Comparison of ENCODE assay signal across 37 cellular contexts in the genomic region with DNA sequence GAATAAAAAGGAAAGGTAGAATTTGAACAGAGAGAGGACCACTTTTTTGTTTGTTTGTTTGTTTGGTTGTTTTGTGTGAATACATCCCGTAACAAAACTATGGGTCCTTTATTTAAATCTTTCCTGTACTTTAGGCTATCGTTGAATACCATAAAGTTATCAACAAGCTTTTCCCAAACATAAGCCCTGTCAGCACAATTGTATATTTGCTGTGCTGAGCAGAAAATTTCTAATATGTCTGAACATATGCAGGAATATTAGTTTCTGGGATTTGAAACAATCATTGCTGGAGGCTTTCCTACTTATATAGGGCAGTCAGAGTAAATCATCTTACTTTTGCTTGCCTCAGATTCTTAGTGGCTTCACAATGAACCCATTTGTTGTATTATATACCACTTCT.
DNase-seq lines count a peak whose midpoint lies in the region; ATAC-seq, FAIRE-seq and TF ChIP-seq lines count a peak whose summit lies in the region.
"Had no signal": no experiment of that assay in that cellular context is flagged by ENCODE, and none has a peak within 500 bp of the region (broad histone marks: within the 10 kb centered on the region; RNA-seq: fewer than 3 reads in every experiment).

No MANE protein-coding gene starts in this region.

- no peaks in the 10 kb centered on the region for H3K9me3 ChIP-seq in HepG2 (ENCODE audit: low read length)
- H3K9me3 ChIP-seq in right lobe of liver, result no peaks in the 10 kb centered on the region
- no peaks in the 10 kb centered on the region for H3K9me3 ChIP-seq in IMR-90 (ENCODE audit: control insufficient read depth, insufficient read depth, low read length)
- no peaks in the 10 kb centered on the region for H3K9me3 ChIP-seq in WERI-Rb-1 (ENCODE audit: severe bottlenecking)
- H3K9me3 ChIP-seq in neural progenitor cell (ENCODE audit: low read depth), result no peaks in the 10 kb centered on the region
- no peaks in the 10 kb centered on the region for H3K9me3 ChIP-seq in ascending aorta
- H3K9me3 ChIP-seq: A549; BE2C; BLaER1; BLaER1 treated with 17β-estradiol and CSF1 and Interleukin-3, amounts not matched to agents 10 nM and 100 nM; Caco-2 had no signal

- H4K5ac ChIP-seq in IMR-90 (ENCODE audit: low read depth, low read length), result no peak overlapping the region

- H3K27ac ChIP-seq in HepG2 (ENCODE audit: extremely low read length, insufficient read depth, low read length), result no peak overlapping the region
- no peak overlapping the region for H3K27ac ChIP-seq in right lobe of liver
- no peak overlapping the region for H3K27ac ChIP-seq in GM23338 (ENCODE audit: low read depth)
- no peak overlapping the region for H3K27ac ChIP-seq in IMR-90 (ENCODE audit: insufficient read depth, low read length)
- peak overlapping the region; percentile 51; the same call in 1 of the 2 replicates for H3K27ac ChIP-seq in KMS-11
- H3K27ac ChIP-seq in WERI-Rb-1, result no peak overlapping the region
- H3K27ac ChIP-seq in neural progenitor cell, result no peak overlapping the region
- H3K27ac ChIP-seq in ascending aorta, result no peak overlapping the region
- H3K27ac ChIP-seq: 22Rv1; A549; BLaER1; BLaER1 treated with 17β-estradiol and CSF1 and Interleukin-3, amounts not matched to agents 10 nM and 100 nM; C4-2B had no signal

- H3K18ac ChIP-seq in IMR-90 (ENCODE audit: low read depth, low read length), result no peak overlapping the region

- H3K79me2 ChIP-seq in HepG2 (ENCODE audit: insufficient read depth, low read length) (no peaks in the 10 kb centered on the region), GM23338 (replicated peaks; ENCODE audit: insufficient read depth) (no peaks in the 10 kb centered on the region), KMS-11 (ENCODE audit: insufficient read depth, low read depth) (no peaks in the 10 kb centered on the region), neural progenitor cell (ENCODE audit: low read depth) (no peaks in the 10 kb centered on the region)

- CTCF ChIA-PET in HepG2 (lab: Yijun Ruan, JAX; ENCODE audit: low intra/inter-chr PET ratio, low total read pairs) (no interaction called here), IMR-90 (lab: Yijun Ruan, JAX) (no interaction called here)

- TF ChIP-seq CTCF in HepG2 (CRISPR knock-in tag; IDR thresholded peaks at IDR 0.05) (no peak), right lobe of liver (IDR thresholded peaks at IDR 0.05) (no peak), GM23338 (conservative IDR thresholded peaks at IDR 0.05; ENCODE audit: low read depth in 2 of 2) (no peak), IMR-90 (conservative IDR thresholded peaks at IDR 0.05; ENCODE audit: low read depth, low read length) (no peak), KMS-11 (conservative IDR thresholded peaks at IDR 0.05; ENCODE audit: low read depth, low read length) (no peak), WERI-Rb-1 (IDR thresholded peaks at IDR 0.05; ENCODE audit: low read depth, low read length) (no peak), neural progenitor cell (IDR thresholded peaks at IDR 0.05) (no peak), ascending aorta (IDR thresholded peaks at IDR 0.05) (no peak)

- WGBS in HepG2 (ENCODE audit: low lambda C conversion rate), result 18% methylated on average over 2 of the region's 2 CpGs
- 70% methylated on average over 2 of the region's 2 CpGs for WGBS in right lobe of liver (ENCODE audit: insufficient coverage, low coverage, low lambda C conversion rate, missing lambda C conversion rate)
- no CpG with 5 or more reads among the region's 2 CpGs for WGBS in IMR-90 (ENCODE audit: extremely low coverage in 2 of 2, insufficient read length in 1 of 2), 2 experiments

- H4K20me1 ChIP-seq in HepG2 (ENCODE audit: insufficient read depth, low read length) (no peaks in the 10 kb centered on the region), GM23338 (replicated peaks; ENCODE audit: insufficient read depth) (no peaks in the 10 kb centered on the region), IMR-90 (ENCODE audit: insufficient read depth, low read length) (no peaks in the 10 kb centered on the region), KMS-11 (ENCODE audit: insufficient read depth) (no peaks in the 10 kb centered on the region), neural progenitor cell (ENCODE audit: low read depth) (no peaks in the 10 kb centered on the region)
- H4K20me1 ChIP-seq: BLaER1; BLaER1 treated with 17β-estradiol and CSF1 and Interleukin-3, amounts not matched to agents 10 nM and 100 nM had no signal

- H3K4ac ChIP-seq in IMR-90 (ENCODE audit: low read depth, low read length), result no peak overlapping the region

- TF ChIP-seq POLR2A in HepG2 (IDR thresholded peaks at IDR 0.05; ENCODE audit: insufficient read depth in 1 of 2, low read depth in 2 of 2, low read length in 2 of 2), result no peak
- TF ChIP-seq POLR2A in right lobe of liver (IDR thresholded peaks at IDR 0.05), result no peak
- TF ChIP-seq POLR2A in IMR-90 (IDR thresholded peaks at IDR 0.05; ENCODE audit: low read depth, low read length), result no peak

- H3K56ac ChIP-seq in IMR-90 (ENCODE audit: extremely low read depth, insufficient read depth, low read length), result no peak overlapping the region

- no peak overlapping the region for H4K91ac ChIP-seq in IMR-90 (ENCODE audit: insufficient read depth, low read depth, low read length)

- in situ Hi-C loops in HepG2 (cut with HindIII; ENCODE audit: extremely low pct_ligation_motif_present, low pct_unique_long_range_greater_than_20kb) (no loop called here), IMR-90 (cut with MboI; ENCODE audit: low sequenced_read_pairs) (no loop called here)

- H3K36me3 ChIP-seq in HepG2 (replicated peaks in 1 of 2; ENCODE audit: control insufficient read depth in 1 of 2, insufficient read depth in 2 of 2, low read length in 2 of 2) (no peaks in the 10 kb centered on the region), right lobe of liver (no peaks in the 10 kb centered on the region), GM23338 (ENCODE audit: insufficient read depth) (no peaks in the 10 kb centered on the region), IMR-90 (ENCODE audit: control insufficient read depth, insufficient read depth, low read length) (no peaks in the 10 kb centered on the region), KMS-11 (ENCODE audit: insufficient read depth) (no peaks in the 10 kb centered on the region), WERI-Rb-1 (no peaks in the 10 kb centered on the region), neural progenitor cell (no peaks in the 10 kb centered on the region), ascending aorta (no peaks in the 10 kb centered on the region)
- H3K36me3 ChIP-seq: BE2C; BLaER1; BLaER1 treated with 17β-estradiol and CSF1 and Interleukin-3, amounts not matched to agents 10 nM and 100 nM had no signal

- POLR2A ChIA-PET in HepG2 (lab: Yijun Ruan, JAX) (no interaction called here), IMR-90 (lab: Charles Lee; ENCODE audit: unreplicated experiment) (no interaction called here)

- no peak overlapping the region for H4K8ac ChIP-seq in IMR-90 (ENCODE audit: low read depth in 2 of 2, low read length in 2 of 2)

- H3K14ac ChIP-seq in IMR-90 (replicated peaks; ENCODE audit: low read depth, low read length), result no peak overlapping the region

- H3K9me2 ChIP-seq in GM23338 (ENCODE audit: insufficient read depth), result no peaks in the 10 kb centered on the region

- no peak overlapping the region for H2AK9ac ChIP-seq in IMR-90 (replicated peaks; ENCODE audit: low read depth, low read length, poor library complexity)

- peaks cover 3% of the 10 kb centered on the region for H3K27me3 Mint-ChIP-seq in GM23338 (ENCODE audit: insufficient read depth, low read depth, poor library complexity)
- H3K27me3 Mint-ChIP-seq in neural progenitor cell (ENCODE audit: insufficient read depth, low read depth), result peaks cover 12% of the 10 kb centered on the region
- H3K27me3 Mint-ChIP-seq: B cell; CD4-positive, alpha-beta memory T cell; CD4-positive, alpha-beta T cell; CD4-positive, CD25-positive, alpha-beta regulatory T cell; CD8-positive, alpha-beta memory T cell had no signal

- TF ChIP-seq RAD21 in HepG2 (CRISPR knock-in tag; IDR thresholded peaks at IDR 0.05) (no peak), IMR-90 (IDR thresholded peaks at IDR 0.05; ENCODE audit: low read length) (no peak)

- H3K23ac ChIP-seq in IMR-90 (ENCODE audit: low read depth, low read length), result no peak overlapping the region

- dilution Hi-C loops in IMR-90 (cut with HindIII; ENCODE audit: low sequenced_read_pairs, unreplicated experiment), result no loop called here

- BruUV-seq in HepG2 (replicated peaks; lab: Mats Ljungman, UMichigan), result no TSS peak
- BruUV-seq in IMR-90 (replicated peaks; lab: Mats Ljungman, UMichigan), result no TSS peak

- H3K9me3 Mint-ChIP-seq in GM23338 (no peaks in the 10 kb centered on the region), neural progenitor cell (no peaks in the 10 kb centered on the region)
- H3K9me3 Mint-ChIP-seq: CD8-positive, alpha-beta T cell had no signal

- DNase-seq in HepG2 (ENCODE audit: low spot score) (no peak), right lobe of liver (no peak), GM23338 (ENCODE audit: low spot score) (no peak), IMR-90 (no peak), WERI-Rb-1 (no peak), neural progenitor cell (ENCODE audit: low spot score) (no peak), ascending aorta (ENCODE audit: low spot score in 2 of 2) (no peak)
- DNase-seq: 8988T; ACHN; AML-193; BE2C; C1 segment of cervical spinal cord; Caco-2; Calu3; CD4-positive, alpha-beta memory T cell; CD4-positive, alpha-beta T cell; CD4-positive, CD25-positive, alpha-beta regulatory T cell; CD8-positive, alpha-beta memory T cell; CD8-positive, alpha-beta T cell; COR-L47; DMS 273 treated with DMSO at 0.1 percent for 48 hours; DMS153; DMS53; DMS79; DMS79 treated with DMSO at 0.1 percent for 48 hours; DND-41; EL had no signal

- intact Hi-C loops in HepG2 (cut with micrococcal nuclease; ENCODE audit: unreplicated experiment) (loop anchor here (10.0 kb wide), 1 partner anchor 537 kb away; a partner anchor contains a TSS), right lobe of liver (cut with DNase I) (no loop called here), IMR-90 (cut with micrococcal nuclease) (no loop called here), ascending aorta (cut with DNase I) (no loop called here)

- no peak overlapping the region for H2BK15ac ChIP-seq in IMR-90 (ENCODE audit: low read depth, low read length)

- FAIRE-seq in HepG2 (lab: Jason Lieb, UNC), result no peak
- FAIRE-seq: A204.1, A549, D721Med had no signal

- ATAC-seq in HepG2, result no peak
- ATAC-seq in right lobe of liver, result no peak
- no peak for ATAC-seq in GM23338
- no peak for ATAC-seq in IMR-90 (ENCODE audit: low read depth)
- ATAC-seq: A549; CD8-positive, alpha-beta T cell had no signal

- H3K27me3 ChIP-seq in HepG2 (ENCODE audit: control insufficient read depth in 1 of 2, insufficient read depth in 2 of 2, low read length in 2 of 2) (no peaks in the 10 kb centered on the region; a peak in 1 of 5 replicates), right lobe of liver (no peaks in the 10 kb centered on the region), GM23338 (ENCODE audit: insufficient read depth) (no peaks in the 10 kb centered on the region), IMR-90 (ENCODE audit: control insufficient read depth, insufficient read depth, low read length) (no peaks in the 10 kb centered on the region), KMS-11 (ENCODE audit: insufficient read depth, low read depth) (no peaks in the 10 kb centered on the region), WERI-Rb-1 (ENCODE audit: insufficient read depth, low read depth, severe bottlenecking) (no peaks in the 10 kb centered on the region), neural progenitor cell (no peaks in the 10 kb centered on the region), ascending aorta (no peaks in the 10 kb centered on the region)
- H3K27me3 ChIP-seq: BE2C; BLaER1; BLaER1 treated with 17β-estradiol and CSF1 and Interleukin-3, amounts not matched to agents 10 nM and 100 nM had no signal

- no peak overlapping the region for H2BK20ac ChIP-seq in IMR-90 (ENCODE audit: low read depth, low read length)

- H3K4me1 ChIP-seq in HepG2 (ENCODE audit: insufficient read depth, low read length) (peaks cover 20% of the 10 kb centered on the region), right lobe of liver (peaks cover 0 to 2% (median 0%) of the 10 kb centered on the region in 4 donors), GM23338 (ENCODE audit: insufficient read depth) (no peaks in the 10 kb centered on the region), IMR-90 (ENCODE audit: control insufficient read depth, insufficient read depth, low read length) (no peaks in the 10 kb centered on the region), KMS-11 (ENCODE audit: low read depth, poor library complexity, severe bottlenecking) (peaks cover 60% of the 10 kb centered on the region), neural progenitor cell (no peaks in the 10 kb centered on the region), ascending aorta (no peaks in the 10 kb centered on the region)
- H3K4me1 ChIP-seq: A549; BE2C; BLaER1; BLaER1 treated with 17β-estradiol and CSF1 and Interleukin-3, amounts not matched to agents 10 nM and 100 nM; Caco-2 had no signal

- no peak overlapping the region for H2BK5ac ChIP-seq in IMR-90 (ENCODE audit: low read depth, low read length, poor library complexity, severe bottlenecking)

- H3K4me3 Mint-ChIP-seq in GM23338 (no peak overlapping the region), neural progenitor cell (no peak overlapping the region)
- H3K4me3 Mint-ChIP-seq: B cell; CD14-positive monocyte; CD4-positive, alpha-beta memory T cell; CD4-positive, alpha-beta T cell; CD4-positive, CD25-positive, alpha-beta regulatory T cell; CD8-positive, alpha-beta memory T cell; CD8-positive, alpha-beta T cell had no signal

- no peaks in the 10 kb centered on the region for H3K9me1 ChIP-seq in IMR-90 (ENCODE audit: insufficient read depth, low read length)

- H3K9ac ChIP-seq in HepG2 (ENCODE audit: insufficient read depth, low read depth, low read length) (no peak overlapping the region), IMR-90 (ENCODE audit: low read depth, low read length) (no peak overlapping the region), KMS-11 (no peak overlapping the region), neural progenitor cell (no peak overlapping the region)
- H3K9ac ChIP-seq: BLaER1; BLaER1 treated with 17β-estradiol and CSF1 and Interleukin-3, amounts not matched to agents 10 nM and 100 nM had no signal

- H3K4me1 Mint-ChIP-seq in GM23338 (peaks cover 5% of the 10 kb centered on the region; the same call in 1 of the 3 replicates), neural progenitor cell (peaks cover 22% of the 10 kb centered on the region)
- H3K4me1 Mint-ChIP-seq: B cell; CD14-positive monocyte; CD4-positive, alpha-beta memory T cell; CD4-positive, CD25-positive, alpha-beta regulatory T cell; CD8-positive, alpha-beta memory T cell had no signal

- H3K4me3 ChIP-seq in HepG2 (replicated peaks in 1 of 3; ENCODE audit: insufficient read depth in 1 of 3, low read depth in 2 of 3, low read length in 3 of 3) (no peak overlapping the region), right lobe of liver (no peak overlapping the region), GM23338 (no peak overlapping the region), IMR-90 (ENCODE audit: insufficient read depth, low read depth, low read length) (no peak overlapping the region), KMS-11 (IDR thresholded peaks at IDR 0.05; ENCODE audit: insufficient read depth, low read depth, low read length) (no peak overlapping the region), WERI-Rb-1 (ENCODE audit: low read depth, low read length) (no peak overlapping the region), neural progenitor cell (no peak overlapping the region), ascending aorta (no peak overlapping the region)
- H3K4me3 ChIP-seq: A549; BLaER1; BLaER1 treated with 17β-estradiol and CSF1 and Interleukin-3, amounts not matched to agents 10 nM and 100 nM had no signal

- no peak overlapping the region for H2BK120ac ChIP-seq in IMR-90 (ENCODE audit: low read depth, low read length)

- H3K79me1 ChIP-seq in IMR-90 (ENCODE audit: low read depth in 1 of 2, low read length in 2 of 2), result no peaks in the 10 kb centered on the region

- H3K36me3 Mint-ChIP-seq in GM23338 (ENCODE audit: low read depth) (no peaks in the 10 kb centered on the region), neural progenitor cell (no peaks in the 10 kb centered on the region)
- H3K36me3 Mint-ChIP-seq: CD14-positive monocyte; CD4-positive, alpha-beta memory T cell; CD4-positive, CD25-positive, alpha-beta regulatory T cell; CD8-positive, alpha-beta memory T cell; CD8-positive, alpha-beta T cell had no signal

- H3K27ac Mint-ChIP-seq in GM23338, result no peak overlapping the region
- H3K27ac Mint-ChIP-seq in neural progenitor cell, result no peak overlapping the region
- H3K27ac Mint-ChIP-seq: B cell; CD14-positive monocyte; CD4-positive, alpha-beta memory T cell; CD4-positive, alpha-beta T cell; CD4-positive, CD25-positive, alpha-beta regulatory T cell; CD8-positive, alpha-beta memory T cell; CD8-positive, alpha-beta T cell had no signal

- no peaks in the 10 kb centered on the region for H3F3A ChIP-seq in GM23338 (replicated peaks; ENCODE audit: low read depth)
- H3F3A ChIP-seq in neural progenitor cell (ENCODE audit: low read depth), result no peaks in the 10 kb centered on the region

- no peak overlapping the region for H3K4me2 ChIP-seq in HepG2 (ENCODE audit: low read depth, low read length)
- no peak overlapping the region for H3K4me2 ChIP-seq in GM23338
- H3K4me2 ChIP-seq in IMR-90 (ENCODE audit: low read depth, low read length), result no peak overlapping the region
- H3K4me2 ChIP-seq in KMS-11, result peak overlapping the region; percentile 63
- no peak overlapping the region for H3K4me2 ChIP-seq in neural progenitor cell
- H3K4me2 ChIP-seq: A549; BLaER1; BLaER1 treated with 17β-estradiol and CSF1 and Interleukin-3, amounts not matched to agents 10 nM and 100 nM had no signal

- H2AK5ac ChIP-seq in IMR-90 (ENCODE audit: low read depth, low read length), result no peak overlapping the region

- TF ChIP-seq EP300 in HepG2 (IDR thresholded peaks at IDR 0.05; ENCODE audit: low read depth in 2 of 2, low read length in 2 of 2) (no peak), HepG2 (CRISPR knock-in tag; IDR thresholded peaks at IDR 0.05; ENCODE audit: borderline replicate concordance) (no peak)

- H2AFZ ChIP-seq in HepG2 (ENCODE audit: low read length), result no peak overlapping the region
- peak overlapping the region; percentile 32; the same call in 1 of the 2 replicates for H2AFZ ChIP-seq in GM23338
- H2AFZ ChIP-seq in IMR-90 (replicated peaks; ENCODE audit: low read length, poor library complexity), result no peak overlapping the region
- no peak overlapping the region for H2AFZ ChIP-seq in KMS-11 (ENCODE audit: low read depth)
- no peak overlapping the region for H2AFZ ChIP-seq in neural progenitor cell (replicated peaks)
